8 cellular contexts compared by ENCODE assay signal in genomic region chr15:38130739-38131498, GRCh38.
A peak's percentile ranks its signal among the peaks of the same experiment; 100 is the strongest.
DNase-seq lines count a peak whose midpoint lies in the region; ATAC-seq and TF ChIP-seq lines count a peak whose summit lies in the region.

No MANE protein-coding gene starts in this region.

- ATAC-seq in GM21529 (IDR thresholded peaks at IDR 0.05; ENCODE audit: unreplicated experiment), result peak; percentile 56
- ATAC-seq in upper lobe of left lung (ENCODE audit: low FRiP score in 2 of 2), result peak; percentile 70 to 87
- ATAC-seq in HG03196 (IDR thresholded peaks at IDR 0.05; ENCODE audit: unreplicated experiment), result no peak
- no peak for ATAC-seq in HG03571 (IDR thresholded peaks at IDR 0.05; ENCODE audit: unreplicated experiment)

- in situ Hi-C loops in ACHN (cut with HindIII; ENCODE audit: low pct_ligation_motif_present, low pct_unique_long_range_greater_than_20kb, low sequenced_read_pairs), result no loop called here

- DNase-seq in ACHN, result peak; percentile 80
- peak; percentile 92 for DNase-seq in NB4 (ENCODE audit: low read depth)
- peak in 34 of 61 donors; percentile 2 to 59 (median 27) for DNase-seq in caudate nucleus (lab: John Stamatoyannopoulos, UW)
- DNase-seq in lung microvascular endothelial cell (ENCODE audit: low read depth in 2 of 2), result peak; percentile 53 to 78
- DNase-seq in upper lobe of left lung, result peak in 1 of 2 donors; percentile 72

- TF ChIP-seq EP300 in upper lobe of left lung (IDR thresholded peaks at IDR 0.05), result no peak

- H3K4me3 ChIP-seq in NB4 (ENCODE audit: low read depth, low read length) (no peak overlapping the region), upper lobe of left lung (no peak overlapping the region)

- H3K9me3 ChIP-seq in upper lobe of left lung, result no peaks in the 10 kb centered on the region

- 38 to 48% methylated on average over 9 to 10 of the region's 10 CpGs for WGBS in upper lobe of left lung, 2 donors

- H3K36me3 ChIP-seq in upper lobe of left lung, result no peaks in the 10 kb centered on the region

- no peaks in the 10 kb centered on the region for H3K27me3 ChIP-seq in upper lobe of left lung

- no peak for TF ChIP-seq POLR2A in NB4 (IDR thresholded peaks at IDR 0.05; ENCODE audit: extremely low read depth, insufficient read length)
- no peak for TF ChIP-seq POLR2A in upper lobe of left lung (IDR thresholded peaks at IDR 0.05)

- TF ChIP-seq CTCF in NB4 (IDR thresholded peaks at IDR 0.05; ENCODE audit: low read depth, low read length), result no peak
- no peak for TF ChIP-seq CTCF in upper lobe of left lung (IDR thresholded peaks at IDR 0.05)

- H3K27ac ChIP-seq in caudate nucleus (ENCODE audit: low read depth, low read length) (peak overlapping the region; percentile 85), upper lobe of left lung (peak overlapping the region; percentile 24 to 79 (median 65))

- peaks cover 7 to 29% (median 12%) of the 10 kb centered on the region in 4 donors for H3K4me1 ChIP-seq in upper lobe of left lung

Comparison
In these comparisons a context has a peak if more than half of its experiments do, and no peak if none do; other contexts are left out.
1. ATAC-seq: peak in GM21529 (single experiment) and upper lobe of left lung (2 of 2); none in HG03196 (single experiment) and HG03571 (single experiment).